In genomic region chr11:68670208-68670992, GRCh38 we compare ENCODE assay signal across 1 cellular context.
TF ChIP-seq lines count a peak whose summit lies in the region.

No MANE protein-coding gene starts in this region.

TF ChIP-seq in WTC11, 78 proteins besides CTCF, POLR2A, EP300 and RAD21 (continued from another document):
- no peak for TF ChIP-seq CDX4 (CRISPR knock-in tag; IDR thresholded peaks at IDR 0.05; ENCODE audit: borderline replicate concordance)
- TF ChIP-seq NR3C1 (CRISPR knock-in tag; conservative IDR thresholded peaks at IDR 0.05; ENCODE audit: low read depth), result no peak
- TF ChIP-seq NFYB (CRISPR knock-in tag; conservative IDR thresholded peaks at IDR 0.05; ENCODE audit: low read depth), result no peak
- TF ChIP-seq, protein P1, sequence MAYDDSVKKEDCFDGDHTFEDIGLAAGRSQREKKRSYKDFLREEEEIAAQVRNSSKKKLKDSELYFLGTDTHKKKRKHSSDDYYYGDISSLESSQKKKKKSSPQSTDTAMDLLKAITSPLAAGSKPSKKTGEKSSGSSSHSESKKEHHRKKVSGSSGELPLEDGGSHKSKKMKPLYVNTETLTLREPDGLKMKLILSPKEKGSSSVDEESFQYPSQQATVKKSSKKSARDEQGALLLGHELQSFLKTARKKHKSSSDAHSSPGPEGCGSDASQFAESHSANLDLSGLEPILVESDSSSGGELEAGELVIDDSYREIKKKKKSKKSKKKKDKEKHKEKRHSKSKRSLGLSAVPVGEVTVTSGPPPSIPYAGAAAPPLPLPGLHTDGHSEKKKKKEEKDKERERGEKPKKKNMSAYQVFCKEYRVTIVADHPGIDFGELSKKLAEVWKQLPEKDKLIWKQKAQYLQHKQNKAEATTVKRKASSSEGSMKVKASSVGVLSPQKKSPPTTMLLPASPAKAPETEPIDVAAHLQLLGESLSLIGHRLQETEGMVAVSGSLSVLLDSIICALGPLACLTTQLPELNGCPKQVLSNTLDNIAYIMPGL (CRISPR knock-in tag; IDR thresholded peaks at IDR 0.05), result no peak
- no peak for TF ChIP-seq ZNF121 (CRISPR knock-in tag; IDR thresholded peaks at IDR 0.05)
- no peak for TF ChIP-seq ELF4 (CRISPR knock-in tag; IDR thresholded peaks at IDR 0.05; ENCODE audit: low read depth)
- no peak for TF ChIP-seq ZNF512 (CRISPR knock-in tag; IDR thresholded peaks at IDR 0.05; ENCODE audit: borderline replicate concordance)
